Comparison of ENCODE assay signal across 9 cellular contexts in the genomic region with DNA sequence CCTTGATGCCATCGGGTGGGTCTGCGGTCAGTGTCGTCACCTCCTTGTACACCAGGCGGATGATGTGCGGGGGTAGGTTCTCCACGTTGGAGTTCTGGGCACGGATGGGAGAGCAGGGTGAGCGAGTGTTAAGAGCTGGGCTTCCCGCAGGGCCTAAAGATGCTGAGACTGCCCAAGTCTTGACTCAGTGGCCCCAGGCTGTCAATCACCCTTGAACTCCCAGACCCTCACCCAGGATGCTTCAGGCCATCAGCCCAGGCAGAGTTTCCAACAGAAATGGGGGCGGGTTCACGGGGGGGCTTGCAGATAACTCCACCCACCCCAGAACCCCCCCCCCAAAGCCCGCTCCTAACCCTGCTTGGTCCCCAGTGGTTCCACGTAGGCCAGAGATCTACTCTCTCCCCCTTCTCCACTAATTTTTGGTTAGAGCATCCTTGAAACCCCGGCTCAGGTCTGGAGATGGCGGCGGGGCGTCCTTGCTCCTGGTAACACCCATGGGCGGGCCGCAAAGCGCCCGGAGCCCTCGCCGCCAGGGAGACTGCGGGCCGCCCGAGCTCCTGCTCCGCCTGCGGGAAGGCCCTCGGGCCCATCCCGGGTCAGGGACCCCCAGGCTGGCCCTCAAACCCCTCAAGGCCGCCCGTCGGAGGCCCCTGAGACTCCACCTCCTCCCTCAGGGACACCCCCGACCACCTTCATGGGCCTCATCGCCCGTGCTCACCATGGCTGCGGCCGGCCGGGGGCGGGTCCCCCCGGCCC. TPM values are rescaled to one million over a fixed set of nuclear protein-coding genes. Genes with fewer than 3 reads are reported as not detected.
DNase-seq lines count a peak whose midpoint lies in the region; ATAC-seq, FAIRE-seq and TF ChIP-seq lines count a peak whose summit lies in the region.
"Had no signal": no experiment of that assay in that cellular context is flagged by ENCODE, and none has a peak within 500 bp of the region (broad histone marks: within the 10 kb centered on the region; RNA-seq: fewer than 3 reads in every experiment).

No MANE protein-coding gene starts in this region.

- H3K4me3 ChIP-seq in OCI-LY1 (ENCODE audit: low read depth, low read length, poor library complexity, severe bottlenecking) (peak overlapping the region; percentile 97), bronchial epithelial cell (ENCODE audit: low read depth, low read length) (peak overlapping the region; percentile 76)

- peak overlapping the region; percentile 96 for H3K27ac ChIP-seq in OCI-LY1 (ENCODE audit: low read depth, low read length, poor library complexity, severe bottlenecking)

- peaks cover 54% of the 10 kb centered on the region for H3K4me1 Mint-ChIP-seq in stimulated activated naive CD8-positive, alpha-beta T cell treated with anti-CD3 and anti-CD28 coated beads, Interleukin-15, amount 100 ng/mL, for 72 hours

- no peaks in the 10 kb centered on the region for H4K20me1 ChIP-seq in OCI-LY1 (ENCODE audit: insufficient read depth, low read length)

- H2AFZ ChIP-seq in OCI-LY1 (ENCODE audit: low read length) = no peak overlapping the region

- peaks cover 12 to 14% of the 10 kb centered on the region in 2 donors for H3K9me3 Mint-ChIP-seq in stimulated activated naive CD8-positive, alpha-beta T cell treated with anti-CD3 and anti-CD28 coated beads, Interleukin-15, amount 100 ng/mL, for 72 hours

- peaks cover 7% of the 10 kb centered on the region for H3K27me3 Mint-ChIP-seq in stimulated activated naive CD8-positive, alpha-beta T cell treated with anti-CD3 and anti-CD28 coated beads, Interleukin-15, amount 100 ng/mL, for 72 hours

- DNase-seq in GM03348 (ENCODE audit: low spot score) (peak; percentile 77), bronchial epithelial cell (ENCODE audit: low read depth) (no peak), left kidney (ENCODE audit: low read depth, low spot score) (peak; percentile 31), dedifferentiated amniotic fluid mesenchymal stem cell (ENCODE audit: extremely low spot score) (no peak)
- DNase-seq in stimulated activated naive CD8-positive, alpha-beta T cell treated with anti-CD3 and anti-CD28 coated beads, Interleukin-15, amount 100 ng/mL, for 72 hours = no peak

- H3K4me1 ChIP-seq in OCI-LY1 (ENCODE audit: insufficient read depth, low read length, severe bottlenecking) = peaks cover 26% of the 10 kb centered on the region

- H3K9me3 ChIP-seq in OCI-LY1 (ENCODE audit: low read length) = no peaks in the 10 kb centered on the region

- H3K27me3 ChIP-seq in OCI-LY1 (ENCODE audit: insufficient read depth, low read length) = no peaks in the 10 kb centered on the region
- H3K27me3 ChIP-seq in bronchial epithelial cell (ENCODE audit: control insufficient read depth, insufficient read depth, low read length) = no peaks in the 10 kb centered on the region

- peaks cover 19% of the 10 kb centered on the region for H3K79me2 ChIP-seq in OCI-LY1 (ENCODE audit: insufficient read depth, low read length)

- no peak for FAIRE-seq in bronchial epithelial cell (lab: Jason Lieb, UNC)

- H3F3A ChIP-seq in OCI-LY1 (ENCODE audit: insufficient read depth, low read length) = no peaks in the 10 kb centered on the region

- H3K36me3 ChIP-seq in OCI-LY1 (ENCODE audit: insufficient read depth, low read length) (peaks cover 53% of the 10 kb centered on the region), bronchial epithelial cell (ENCODE audit: control insufficient read depth, insufficient read depth, low read length) (peaks cover 17% of the 10 kb centered on the region)

- H3K27ac Mint-ChIP-seq in stimulated activated naive CD8-positive, alpha-beta T cell treated with anti-CD3 and anti-CD28 coated beads, Interleukin-15, amount 100 ng/mL, for 72 hours = peak overlapping the region; percentile 90 to 98

- peak; percentile 3 for ATAC-seq in GM21786 (IDR thresholded peaks at IDR 0.05; ENCODE audit: unreplicated experiment)
- ATAC-seq in stimulated activated naive CD8-positive, alpha-beta T cell treated with anti-CD3 and anti-CD28 coated beads, Interleukin-15, amount 100 ng/mL, for 72 hours = peak; percentile 19
- no peak for ATAC-seq in HG03039 (IDR thresholded peaks at IDR 0.05; ENCODE audit: unreplicated experiment)

- peak overlapping the region; percentile 93 for H3K4me2 ChIP-seq in OCI-LY1 (ENCODE audit: low read length)

- H3K4me3 Mint-ChIP-seq in stimulated activated naive CD8-positive, alpha-beta T cell treated with anti-CD3 and anti-CD28 coated beads, Interleukin-15, amount 100 ng/mL, for 72 hours = peak overlapping the region; percentile 92 to 97

- no peaks in the 10 kb centered on the region for H3K9me2 ChIP-seq in OCI-LY1 (ENCODE audit: low read depth, low read length)

- peak overlapping the region; percentile 99 for H3K9ac ChIP-seq in OCI-LY1 (ENCODE audit: low read length)

- TF ChIP-seq CTCF in OCI-LY1 (IDR thresholded peaks at IDR 0.05; ENCODE audit: low read length) = no peak
- no peak for TF ChIP-seq CTCF in bronchial epithelial cell (IDR thresholded peaks at IDR 0.05; ENCODE audit: insufficient read depth, low read length, severe bottlenecking)

RNA-seq across cellular contexts. Expression of gene UBE2S, which starts 0.5 kb away (rescaled TPM):
- total RNA-seq in bronchial epithelial cell = 38.2 and 50.4 TPM in 2 replicates

RNA-seq across cellular contexts. Expression of gene RPL28, which starts 21.3 kb away (rescaled TPM):
- 348 and 603 TPM in 2 replicates for total RNA-seq in bronchial epithelial cell

RNA-seq across cellular contexts. Expression of gene TMEM238, which starts 23.0 kb away (rescaled TPM):
- total RNA-seq in bronchial epithelial cell = 3.1 and 10.0 TPM in 2 replicates

RNA-seq across cellular contexts. Expression of gene TMEM190, which starts 30.4 kb away (rescaled TPM):
- not detected in 2 replicates for total RNA-seq in bronchial epithelial cell
- total RNA-seq: subcutaneous adipose tissue had no signal

RNA-seq across cellular contexts. Expression of gene SHISA7, which starts 36.1 kb away (rescaled TPM):
- total RNA-seq in bronchial epithelial cell = not detected in 2 replicates

Comparison
In these comparisons a context has a peak if more than half of its experiments do, and no peak if none do; other contexts are left out.
1. DNase-seq: peak in GM03348 (single experiment) and left kidney (single experiment); none in bronchial epithelial cell (single experiment), stimulated activated naive CD8-positive, alpha-beta T cell treated with anti-CD3 and anti-CD28 coated beads, Interleukin-15, amount 100 ng/mL, for 72 hours (0 of 2) and dedifferentiated amniotic fluid mesenchymal stem cell (single experiment).